ENCODE assay signal across 23 cellular contexts in the genomic region with DNA sequence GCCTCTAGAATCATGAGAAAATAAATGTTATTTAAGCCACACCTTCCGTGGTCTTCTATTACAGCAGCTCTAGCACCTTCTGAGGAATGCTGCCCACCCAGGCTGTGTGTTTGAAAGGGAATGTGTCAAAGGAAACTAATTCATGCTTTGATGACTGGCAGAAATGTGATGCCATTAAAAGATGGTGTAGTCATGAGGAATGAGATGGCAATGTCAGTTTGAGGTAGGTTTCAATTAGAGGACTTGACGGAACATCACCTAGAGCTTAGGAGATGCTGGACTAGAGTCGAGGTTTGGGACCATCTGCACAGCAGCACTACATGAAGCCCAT. TPM values are rescaled to one million over a fixed set of nuclear protein-coding genes. Genes with fewer than 3 reads are reported as not detected.
DNase-seq lines count a peak whose midpoint lies in the region; ATAC-seq, FAIRE-seq and TF ChIP-seq lines count a peak whose summit lies in the region.
"Had no signal": no experiment of that assay in that cellular context is flagged by ENCODE, and none has a peak within 500 bp of the region (broad histone marks: within the 10 kb centered on the region; RNA-seq: fewer than 3 reads in every experiment).

No MANE protein-coding gene starts in this region.

- intact Hi-C loops in body of pancreas (cut with DNase I) (no loop called here), gastrocnemius medialis (cut with DNase I; ENCODE audit: low total_unique reads) (no loop called here)

- DNase-seq in RCC 7860 (ENCODE audit: low spot score) (peak; percentile 40), body of pancreas (no peak), left kidney (ENCODE audit: low read depth, low spot score) (peak; percentile 41), renal cortical epithelial cell (ENCODE audit: low read depth) (peak; percentile 73), NCI-H1092 (lab: John Stamatoyannopoulos, UW) (no peak), GOT3 (lab: John Stamatoyannopoulos, UW) (no peak), gastrocnemius medialis (no peak)
- DNase-seq: AML-193; Caco-2; CD4-positive, alpha-beta T cell; DMS153; DMS79; GDM1; H7; HFFc6 had no signal

- H3K9me3 ChIP-seq in body of pancreas: no peaks in the 10 kb centered on the region
- H3K9me3 ChIP-seq in gastrocnemius medialis: no peaks in the 10 kb centered on the region
- H3K9me3 ChIP-seq: Caco-2 had no signal

- H3K27ac ChIP-seq in body of pancreas (peak overlapping the region in 3 of 4 donors; percentile 68 to 75 (median 73)), gastrocnemius medialis (no peak overlapping the region)
- H3K27ac ChIP-seq: C4-2B had no signal

- in situ Hi-C loops in gastrocnemius medialis (cut with MboI; ENCODE audit: low sequenced_read_pairs in 4 of 4): no loop called here

- no peak for ATAC-seq in body of pancreas
- no peak for ATAC-seq in gastrocnemius medialis
- ATAC-seq: GM23338, HCT116, HepG2 had no signal

- no peak for FAIRE-seq in RCC 7860 (lab: Jason Lieb, UNC)
- FAIRE-seq: A204.1, GM12892, GM18507, HepG2 had no signal

- WGBS in body of pancreas, 2 donors: 82% methylated on average over 3 of the region's 3 CpGs

- H3K27me3 ChIP-seq in body of pancreas (no peaks in the 10 kb centered on the region), gastrocnemius medialis (no peaks in the 10 kb centered on the region)

- TF ChIP-seq CTCF in body of pancreas (IDR thresholded peaks at IDR 0.05): no peak
- TF ChIP-seq CTCF in gastrocnemius medialis (IDR thresholded peaks at IDR 0.05 in 4 of 5, conservative IDR thresholded peaks at IDR 0.05 in 1 of 5): no peak

- H3K4me1 ChIP-seq in body of pancreas: peaks cover 59% of the 10 kb centered on the region
- H3K4me1 ChIP-seq in gastrocnemius medialis: no peaks in the 10 kb centered on the region

- no peak overlapping the region for H3K4me3 ChIP-seq in body of pancreas
- no peak overlapping the region for H3K4me3 ChIP-seq in gastrocnemius medialis
- H3K4me3 ChIP-seq: GM23338 had no signal

- no peaks in the 10 kb centered on the region for H3K36me3 ChIP-seq in body of pancreas (replicated peaks in 1 of 2; ENCODE audit: insufficient read depth in 1 of 2, low read depth in 2 of 2)
- H3K36me3 ChIP-seq in gastrocnemius medialis: no peaks in the 10 kb centered on the region

- TF ChIP-seq POLR2A in body of pancreas (IDR thresholded peaks at IDR 0.05): no peak
- no peak for TF ChIP-seq POLR2A in gastrocnemius medialis (IDR thresholded peaks at IDR 0.05)

RNA-seq across cellular contexts. Expression of a gene that starts 10.6 kb away (rescaled TPM):
- 10 to 100 TPM in 1 of 2 donors, 1 to 10 TPM in 1; 7.8 to 24.7 TPM for total RNA-seq in body of pancreas
- total RNA-seq in renal cortical epithelial cell: 34.4 and 229 TPM in 2 replicates
- under 1 TPM in 1 of 4 donors, not detected in 3; 0.44 TPM for total RNA-seq in gastrocnemius medialis
- total RNA-seq: CD4-positive, alpha-beta T cell; GM23338 had no signal

RNA-seq across cellular contexts. Expression of a gene that starts 22.7 kb away (rescaled TPM):
- total RNA-seq in body of pancreas (not detected), renal cortical epithelial cell (0.20 TPM in 1 of 2 replicates, not detected in the other), gastrocnemius medialis (not detected)
- total RNA-seq: CD4-positive, alpha-beta T cell; Daoy; GM23338; HepG2; HFFc6 had no signal

Comparison
In these comparisons a context has a peak if more than half of its experiments do, and no peak if none do; other contexts are left out.
1. DNase-seq: peak in RCC 7860 (single experiment), left kidney (single experiment) and renal cortical epithelial cell (single experiment); none in body of pancreas (0 of 4), NCI-H1092 (single experiment), GOT3 (single experiment) and gastrocnemius medialis (0 of 2).
2. H3K27ac ChIP-seq: peak in body of pancreas (3 of 4); none in gastrocnemius medialis (0 of 4).